Comparison of ENCODE assay signal across 8 cellular contexts in genomic region chr3:101780661-101781060, GRCh38. TPM values are rescaled to one million over a fixed set of nuclear protein-coding genes. Genes with fewer than 3 reads are reported as not detected.
DNase-seq lines count a peak whose midpoint lies in the region; ATAC-seq and TF ChIP-seq lines count a peak whose summit lies in the region.

No MANE protein-coding gene starts in this region.

- H3K9me3 ChIP-seq in smooth muscle cell (replicated peaks; ENCODE audit: low read depth): no peaks in the 10 kb centered on the region

- 2% methylated on average over 2 of the region's 2 CpGs for WGBS in smooth muscle cell (ENCODE audit: low lambda C conversion rate)

- H3F3A ChIP-seq in smooth muscle cell (ENCODE audit: low read depth): no peaks in the 10 kb centered on the region

- no peak for TF ChIP-seq CTCF in smooth muscle cell (IDR thresholded peaks at IDR 0.05; ENCODE audit: borderline replicate concordance, insufficient read depth, poor library complexity, severe bottlenecking)

- H3K4me1 ChIP-seq in smooth muscle cell (ENCODE audit: low read depth): peaks cover 15% of the 10 kb centered on the region

- peaks cover 26% of the 10 kb centered on the region for H3K36me3 Mint-ChIP-seq in activated CD4-positive, alpha-beta T cell treated with anti-CD3 and anti-CD28 coated beads for 36 hours (ENCODE audit: low read depth)
- H3K36me3 Mint-ChIP-seq in T-cell: peaks cover 22% of the 10 kb centered on the region

- H3K27ac Mint-ChIP-seq in activated CD4-positive, alpha-beta T cell treated with anti-CD3 and anti-CD28 coated beads for 36 hours: peak overlapping the region; percentile 55
- H3K27ac Mint-ChIP-seq in T-cell: peak overlapping the region; percentile 99 to 100

- H3K4me2 ChIP-seq in smooth muscle cell: peak overlapping the region; percentile 90

- H4K20me1 ChIP-seq in smooth muscle cell (ENCODE audit: low read depth): no peaks in the 10 kb centered on the region

- peaks cover 63% of the 10 kb centered on the region for H3K4me1 Mint-ChIP-seq in activated CD4-positive, alpha-beta T cell treated with anti-CD3 and anti-CD28 coated beads for 36 hours
- peaks cover 66 to 71% (median 67%) of the 10 kb centered on the region in 3 donors for H3K4me1 Mint-ChIP-seq in T-cell

- peaks cover 20% of the 10 kb centered on the region for H3K79me2 ChIP-seq in smooth muscle cell (ENCODE audit: low read depth)

- H3K4me3 Mint-ChIP-seq in activated CD4-positive, alpha-beta T cell treated with anti-CD3 and anti-CD28 coated beads for 36 hours: peak overlapping the region; percentile 91
- peak overlapping the region; percentile 86 to 92 (median 91) for H3K4me3 Mint-ChIP-seq in T-cell

- intact Hi-C loops in activated CD4-positive, alpha-beta T cell treated with anti-CD3 and anti-CD28 coated beads for 36 hours (cut with DNase I, micrococcal nuclease): no loop called here
- intact Hi-C loops in left colon (cut with DNase I, micrococcal nuclease): no loop called here

- POLR2A ChIA-PET in activated CD4-positive, alpha-beta T cell treated with anti-CD3 and anti-CD28 coated beads for 36 hours (lab: Charles Lee): no interaction called here
- POLR2A ChIA-PET in T-cell (lab: Charles Lee): interaction anchor here (0.6 kb wide), 2 partner anchors 9 to 11 kb away, joined by 3 to 4 read pairs; no protein-coding TSS in a partner anchor

- H3K9me3 Mint-ChIP-seq in activated CD4-positive, alpha-beta T cell treated with anti-CD3 and anti-CD28 coated beads for 36 hours (ENCODE audit: low read depth): no peaks in the 10 kb centered on the region
- no peaks in the 10 kb centered on the region for H3K9me3 Mint-ChIP-seq in T-cell

- CTCF ChIA-PET in activated CD4-positive, alpha-beta T cell treated with anti-CD3 and anti-CD28 coated beads for 36 hours (lab: Charles Lee): interaction anchor here (1.5 kb wide), 1 partner anchor 22 kb away, joined by 3 read pairs; no protein-coding TSS in a partner anchor
- CTCF ChIA-PET in T-cell (lab: Charles Lee): interaction anchor here in 1 of 2 donors (0.9 kb wide), 1 partner anchor 448 kb away, joined by 3 read pairs; no protein-coding TSS in a partner anchor

- no peak overlapping the region for H2AFZ ChIP-seq in smooth muscle cell (ENCODE audit: low read depth)

- H3K9ac ChIP-seq in smooth muscle cell (ENCODE audit: low read depth): no peak overlapping the region

- H3K27me3 Mint-ChIP-seq in activated CD4-positive, alpha-beta T cell treated with anti-CD3 and anti-CD28 coated beads for 36 hours: no peaks in the 10 kb centered on the region
- H3K27me3 Mint-ChIP-seq in T-cell: no peaks in the 10 kb centered on the region

- ATAC-seq in activated CD4-positive, alpha-beta T cell treated with anti-CD3 and anti-CD28 coated beads for 36 hours: no peak
- no peak for ATAC-seq in T-cell (replicated peaks in 1 of 4)
- no peak for ATAC-seq in left colon

- peak overlapping the region; percentile 33 for H3K27ac ChIP-seq in smooth muscle cell (ENCODE audit: low read depth)

- peak overlapping the region; percentile 76 for H3K4me3 ChIP-seq in smooth muscle cell

- no peaks in the 10 kb centered on the region for H3K27me3 ChIP-seq in smooth muscle cell (ENCODE audit: low read depth)

- DNase-seq in activated CD4-positive, alpha-beta T cell treated with anti-CD3 and anti-CD28 coated beads for 36 hours: no peak
- DNase-seq in activated CD4-positive, alpha-beta T cell treated with anti-CD3 and anti-CD28 coated beads, Interleukin-2, amount 50 U/mL, for 1 hour: no peak
- no peak for DNase-seq in T-cell
- DNase-seq in glomerular visceral epithelial cell (ENCODE audit: extremely low spot score): peak; percentile 53
- DNase-seq in smooth muscle cell (lab: John Stamatoyannopoulos, UW; ENCODE audit: unreplicated experiment): peak; percentile 2
- DNase-seq in Kasumi-1 (lab: John Stamatoyannopoulos, UW): no peak
- no peak for DNase-seq in SIG-M5 (lab: John Stamatoyannopoulos, UW)
- DNase-seq in left colon: no peak

- no peaks in the 10 kb centered on the region for H3K36me3 ChIP-seq in smooth muscle cell (ENCODE audit: low read depth)

RNA-seq across cellular contexts. Expression of gene NXPE3, which starts 1.6 kb away (rescaled TPM):
- 10 to 100 TPM; 12.8 to 18.5 TPM for total RNA-seq in activated CD4-positive, alpha-beta T cell treated with anti-CD3 and anti-CD28 coated beads for 36 hours
- total RNA-seq in T-cell: 10 to 100 TPM; 38.0 to 44.8 (median 41.3) TPM
- total RNA-seq in smooth muscle cell: 8.6 and 10.2 TPM in 2 replicates
- 5.6 and 7.0 TPM in 2 replicates for polyA plus RNA-seq in smooth muscle cell
- 1 to 10 TPM; 2.7 to 5.4 TPM for total RNA-seq in left colon

RNA-seq across cellular contexts. Expression of gene CEP97, which starts 56.2 kb away (rescaled TPM):
- 10 to 100 TPM; 18.1 to 20.0 TPM for total RNA-seq in activated CD4-positive, alpha-beta T cell treated with anti-CD3 and anti-CD28 coated beads for 36 hours
- 10 to 100 TPM in 4 of 5 donors, 1 to 10 TPM in 1; 9.9 to 13.9 (median 12.7) TPM for total RNA-seq in T-cell
- 20.8 and 21.2 TPM in 2 replicates for total RNA-seq in smooth muscle cell
- polyA plus RNA-seq in smooth muscle cell: 3.5 and 4.3 TPM in 2 replicates
- total RNA-seq in left colon: 1 to 10 TPM; 4.3 to 5.1 TPM

Comparison
In these comparisons a context has a peak if more than half of its experiments do, and no peak if none do; other contexts are left out.
1. DNase-seq: peak in glomerular visceral epithelial cell (single experiment) and smooth muscle cell (single experiment); none in activated CD4-positive, alpha-beta T cell treated with anti-CD3 and anti-CD28 coated beads for 36 hours (single experiment), activated CD4-positive, alpha-beta T cell treated with anti-CD3 and anti-CD28 coated beads, Interleukin-2, amount 50 U/mL, for 1 hour (single experiment), T-cell (0 of 34), Kasumi-1 (0 of 2), SIG-M5 (single experiment) and left colon (0 of 2).